ENCODE assay signal across 9 cellular contexts in the genomic region with DNA sequence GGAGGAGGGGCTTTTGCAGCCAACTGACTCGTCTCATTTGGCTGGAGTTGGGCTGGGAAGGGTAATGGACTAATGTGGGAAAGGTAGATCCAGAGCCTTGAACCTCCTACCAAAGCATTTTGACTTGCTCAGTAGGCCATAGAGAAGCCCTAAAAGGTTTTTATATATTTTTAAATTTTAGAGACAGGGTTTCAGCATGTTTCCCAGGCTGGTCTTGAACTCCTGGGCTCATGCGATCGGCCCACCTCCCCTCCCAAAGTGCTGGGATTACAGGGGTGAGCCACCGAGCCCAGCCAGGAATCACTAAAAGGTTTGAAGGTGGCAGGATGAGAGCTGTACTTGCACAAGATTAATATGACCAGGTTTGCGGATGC. TPM values are rescaled to one million over a fixed set of nuclear protein-coding genes. Genes with fewer than 3 reads are reported as not detected.
DNase-seq lines count a peak whose midpoint lies in the region; ATAC-seq and TF ChIP-seq lines count a peak whose summit lies in the region.
"Had no signal": no experiment of that assay in that cellular context is flagged by ENCODE, and none has a peak within 500 bp of the region (broad histone marks: within the 10 kb centered on the region; RNA-seq: fewer than 3 reads in every experiment).

No MANE protein-coding gene starts in this region.

- ATAC-seq in GM21360 (IDR thresholded peaks at IDR 0.05; ENCODE audit: unreplicated experiment) = no peak

- H3K4me1 Mint-ChIP-seq in immature natural killer cell (peaks cover 31 to 34% of the 10 kb centered on the region in 2 donors), Calu3 (ENCODE audit: low read depth, unreplicated experiment) (peaks cover 19% of the 10 kb centered on the region)

- TF ChIP-seq CTCF in mammary epithelial cell (conservative IDR thresholded peaks at IDR 0.05 in 1 of 2, IDR thresholded peaks at IDR 0.05 in 1 of 2; ENCODE audit: extremely low read depth in 1 of 2, insufficient read depth in 1 of 2, low read depth in 1 of 2, low read length in 2 of 2) (no peak), breast epithelium (IDR thresholded peaks at IDR 0.05) (no peak), RWPE1 (conservative IDR thresholded peaks at IDR 0.05; ENCODE audit: low read depth) (no peak), Calu3 (IDR thresholded peaks at IDR 0.05; ENCODE audit: unreplicated experiment) (no peak), WERI-Rb-1 (IDR thresholded peaks at IDR 0.05; ENCODE audit: low read depth, low read length) (no peak)

- H3K27ac Mint-ChIP-seq in immature natural killer cell (peak overlapping the region in 5 of 6 donors; percentile 17 to 91 (median 89)), Calu3 (ENCODE audit: unreplicated experiment) (no peak overlapping the region)

- intact Hi-C loops in mammary epithelial cell (cut with micrococcal nuclease) (loop anchor here (5.0 to 10.0 kb wide), 3 partner anchors 98 to 460 kb away; no protein-coding TSS in a partner anchor), breast epithelium (cut with DNase I; ENCODE audit: low total_unique reads) (no loop called here), Calu3 (cut with micrococcal nuclease; ENCODE audit: unreplicated experiment) (loop anchor here (2.0 to 5.0 kb wide), 2 partner anchors 227 to 314 kb away; no protein-coding TSS in a partner anchor)

- H2AFZ ChIP-seq in mammary epithelial cell (ENCODE audit: low read depth, low read length) = peak overlapping the region; percentile 80

- H3K4me3 ChIP-seq in mammary epithelial cell (replicated peaks in 1 of 3; ENCODE audit: insufficient read depth in 1 of 3, low read depth in 2 of 3, low read length in 3 of 3) = no peak overlapping the region
- H3K4me3 ChIP-seq in breast epithelium = no peak overlapping the region
- no peak overlapping the region for H3K4me3 ChIP-seq in WERI-Rb-1 (ENCODE audit: low read depth, low read length)
- H3K4me3 ChIP-seq: thoracic aorta had no signal

- no peak for DNase-seq in mammary epithelial cell
- DNase-seq in breast epithelium (ENCODE audit: low spot score in 2 of 2) = no peak
- DNase-seq in RWPE1 (ENCODE audit: low spot score) = no peak
- DNase-seq in immature natural killer cell = no peak
- no peak for DNase-seq in NCI-H526 treated with DMSO at 0.1 percent for 48 hours (lab: John Stamatoyannopoulos, UW)
- DNase-seq in Calu3 = no peak
- no peak for DNase-seq in WERI-Rb-1

- H3K36me3 ChIP-seq in mammary epithelial cell (ENCODE audit: insufficient read depth, low read length) (no peaks in the 10 kb centered on the region), breast epithelium (no peaks in the 10 kb centered on the region), WERI-Rb-1 (no peaks in the 10 kb centered on the region)
- H3K36me3 ChIP-seq: thoracic aorta had no signal

- CTCF ChIA-PET in mammary epithelial cell (lab: Charles Lee; ENCODE audit: low non-redundant PET) = no interaction called here
- CTCF ChIA-PET in RWPE1 (lab: Yijun Ruan, JAX) = interaction anchor here (0.5 to 2.8 kb wide), 8 partner anchors 16 to 374 kb away, joined by 3 to 19 read pairs (median 4); no protein-coding TSS in a partner anchor
- CTCF ChIA-PET in Calu3 (lab: Charles Lee) = interaction anchor here (0.6 to 2.6 kb wide), 4 partner anchors 101 to 247 kb away, joined by 3 to 15 read pairs (median 4); no protein-coding TSS in a partner anchor

- H3K9ac ChIP-seq in mammary epithelial cell (ENCODE audit: insufficient read depth, low read length) = no peak overlapping the region

- H3K4me2 ChIP-seq in mammary epithelial cell (ENCODE audit: insufficient read depth, low read depth, low read length) = peak overlapping the region; percentile 51

- peaks cover 25% of the 10 kb centered on the region for H3K79me2 ChIP-seq in mammary epithelial cell (ENCODE audit: insufficient read depth, low read length)

- in situ Hi-C loops in mammary epithelial cell (cut with MboI; ENCODE audit: low sequenced_read_pairs in 2 of 2) = loop anchor here (5.0 to 10.0 kb wide), 4 partner anchors 92 to 312 kb away; no protein-coding TSS in a partner anchor

- peak overlapping the region in 3 of 5 donors; percentile 51 to 75 (median 71) for H3K4me3 Mint-ChIP-seq in immature natural killer cell
- H3K4me3 Mint-ChIP-seq in Calu3 (ENCODE audit: low read depth, unreplicated experiment) = no peak overlapping the region

- TF ChIP-seq POLR2A in breast epithelium (IDR thresholded peaks at IDR 0.05) = no peak

- H3K27me3 Mint-ChIP-seq in immature natural killer cell (ENCODE audit: low read depth in 3 of 3) (peaks cover 9 to 14% (median 9%) of the 10 kb centered on the region in 3 donors), Calu3 (ENCODE audit: unreplicated experiment) (no peaks in the 10 kb centered on the region)

- peaks cover 0 to 6% (median 3%) of the 10 kb centered on the region in 3 donors for H3K36me3 Mint-ChIP-seq in immature natural killer cell
- peaks cover 27% of the 10 kb centered on the region for H3K36me3 Mint-ChIP-seq in Calu3 (ENCODE audit: insufficient read depth, unreplicated experiment)

- 70% methylated on average over 5 of the region's 5 CpGs for WGBS in mammary epithelial cell (ENCODE audit: low coverage, missing lambda C conversion rate)

- BruUV-seq in mammary epithelial cell (replicated peaks; lab: Mats Ljungman, UMichigan) (no TSS peak), Calu3 (replicated peaks; lab: Mats Ljungman, UMichigan) (no TSS peak)

- H3K27me3 ChIP-seq in mammary epithelial cell (ENCODE audit: insufficient read depth, low read length) = no peaks in the 10 kb centered on the region
- H3K27me3 ChIP-seq in breast epithelium = no peaks in the 10 kb centered on the region
- H3K27me3 ChIP-seq in WERI-Rb-1 (ENCODE audit: insufficient read depth, low read depth, severe bottlenecking) = no peaks in the 10 kb centered on the region

- dilution Hi-C loops in mammary epithelial cell (cut with HindIII; ENCODE audit: low sequenced_read_pairs) = no loop called here

- no peaks in the 10 kb centered on the region for H4K20me1 ChIP-seq in mammary epithelial cell (ENCODE audit: insufficient read depth, low read length)

- POLR2A ChIA-PET in RWPE1 (lab: Yijun Ruan, JAX; ENCODE audit: low non-redundant PET) = no interaction called here

- H3K4me1 ChIP-seq in mammary epithelial cell (ENCODE audit: insufficient read depth, low read length) (peaks cover 12% of the 10 kb centered on the region), breast epithelium (no peaks in the 10 kb centered on the region)

- H3K9me3 Mint-ChIP-seq in immature natural killer cell = no peaks in the 10 kb centered on the region
- H3K9me3 Mint-ChIP-seq in Calu3 (ENCODE audit: low read depth, unreplicated experiment) = no peaks in the 10 kb centered on the region

- H3K9me3 ChIP-seq in mammary epithelial cell (replicated peaks; ENCODE audit: insufficient read depth, low read length) (no peaks in the 10 kb centered on the region), breast epithelium (no peaks in the 10 kb centered on the region), WERI-Rb-1 (ENCODE audit: severe bottlenecking) (no peaks in the 10 kb centered on the region)
- H3K9me3 ChIP-seq: thoracic aorta had no signal

- H3K27ac ChIP-seq in mammary epithelial cell (ENCODE audit: insufficient read depth, low read depth, low read length) (no peak overlapping the region), breast epithelium (no peak overlapping the region), RWPE1 (peak overlapping the region; percentile 1; the same call in 1 of the 2 replicates), WERI-Rb-1 (no peak overlapping the region)
- H3K27ac ChIP-seq: thoracic aorta had no signal

RNA-seq across cellular contexts. Expression of gene PITPNC1, which starts 2.0 kb away (rescaled TPM):
- total RNA-seq in mammary epithelial cell (10 to 100 TPM in 1 of 2 donors, 1 to 10 TPM in 1; 5.7 to 35.8 TPM), breast epithelium (10 to 100 TPM; 11.0 to 17.7 (median 14.8) TPM), Calu3 (2022) (6.9 and 11.4 TPM in 2 replicates)
- polyA plus RNA-seq in mammary epithelial cell (31.7 TPM), immature natural killer cell (100 to 1,000 TPM; 119 to 155 (median 150) TPM)
- polyA minus RNA-seq in mammary epithelial cell = 36.5 TPM

RNA-seq across cellular contexts. Expression of gene PSMD12, which starts 8.7 kb away (rescaled TPM):
- total RNA-seq in mammary epithelial cell (10 to 100 TPM; 31.5 to 92.1 TPM), breast epithelium (10 to 100 TPM; 21.2 to 33.6 (median 30.5) TPM), Calu3 (2022) (77.4 and 79.2 TPM in 2 replicates)
- polyA plus RNA-seq in mammary epithelial cell (43.9 TPM), immature natural killer cell (10 to 100 TPM; 24.1 to 43.9 (median 37.3) TPM)
- 24.1 TPM for polyA minus RNA-seq in mammary epithelial cell
